In genomic region chr7:100546129-100546867, GRCh38 we compare ENCODE assay signal across 8 cellular contexts. TPM values are rescaled to one million over a fixed set of nuclear protein-coding genes. Genes with fewer than 3 reads are reported as not detected.
A peak's percentile ranks its signal among the peaks of the same experiment; 100 is the strongest.
DNase-seq lines count a peak whose midpoint lies in the region; ATAC-seq and TF ChIP-seq lines count a peak whose summit lies in the region.

No MANE protein-coding gene starts in this region.

- peaks cover 16% of the 10 kb centered on the region; the same call in 1 of the 2 replicates for H3K79me2 ChIP-seq in Loucy (ENCODE audit: insufficient read depth, low read length)

- H3K27me3 Mint-ChIP-seq in nephron progenitor cell (ENCODE audit: low read depth, poor library complexity) = peaks cover 15% of the 10 kb centered on the region

- H3K4me3 ChIP-seq in Loucy (ENCODE audit: low read length, poor library complexity, severe bottlenecking) = no peak overlapping the region
- H3K4me3 ChIP-seq in coronary artery = no peak overlapping the region

- no peaks in the 10 kb centered on the region for H3K9me3 ChIP-seq in Loucy (ENCODE audit: insufficient read depth, low read depth, low read length)

- H3K36me3 ChIP-seq in Loucy (ENCODE audit: insufficient read depth, low read length) = no peaks in the 10 kb centered on the region; the same call in 1 of the 2 replicates

- H3K36me3 Mint-ChIP-seq in nephron progenitor cell (ENCODE audit: low read depth) = peaks cover 8% of the 10 kb centered on the region

- TF ChIP-seq CTCF in Loucy (conservative IDR thresholded peaks at IDR 0.05; ENCODE audit: low read length) (no peak), coronary artery (IDR thresholded peaks at IDR 0.05) (no peak), nephron progenitor cell (IDR thresholded peaks at IDR 0.05) (no peak)

- H3K9me3 Mint-ChIP-seq in nephron progenitor cell = no peaks in the 10 kb centered on the region

- no peaks in the 10 kb centered on the region for H4K20me1 ChIP-seq in Loucy (ENCODE audit: insufficient read depth, low read length, poor library complexity, severe bottlenecking)

- peaks cover 66% of the 10 kb centered on the region for H3K4me1 Mint-ChIP-seq in nephron progenitor cell

- peak overlapping the region; percentile 70 for H3K27ac Mint-ChIP-seq in nephron progenitor cell

- DNase-seq in coronary artery (ENCODE audit: low spot score) (no peak), nephron progenitor cell (no peak), posterior vena cava (ENCODE audit: low spot score) (no peak), NAMALWA (ENCODE audit: low spot score) (no peak), MV-4-11 (lab: John Stamatoyannopoulos, UW) (no peak)
- no peak for DNase-seq in effector CD8-positive, alpha-beta T cell (lab: John Stamatoyannopoulos, UW)

- no peak overlapping the region for H2AFZ ChIP-seq in Loucy (ENCODE audit: low read length)

- peaks cover 47% of the 10 kb centered on the region for H3K4me1 ChIP-seq in Loucy (ENCODE audit: insufficient read depth, low read length, poor library complexity, severe bottlenecking)

- H3K4me2 ChIP-seq in Loucy (ENCODE audit: low read depth, low read length, poor library complexity, severe bottlenecking) = peak overlapping the region; percentile 37

- H3F3A ChIP-seq in Loucy (ENCODE audit: low read depth) = no peaks in the 10 kb centered on the region

- H3K27me3 ChIP-seq in Loucy (ENCODE audit: insufficient read depth, low read length, poor library complexity, severe bottlenecking) = no peaks in the 10 kb centered on the region

- peak overlapping the region; percentile 68 to 95 for H3K27ac ChIP-seq in coronary artery

- peak; percentile 44 for ATAC-seq in GM19035 (IDR thresholded peaks at IDR 0.05; ENCODE audit: unreplicated experiment)

- peak overlapping the region; percentile 24 for H3K9ac ChIP-seq in Loucy (ENCODE audit: low read depth, low read length, poor library complexity, severe bottlenecking)

- H3K4me3 Mint-ChIP-seq in nephron progenitor cell = peak overlapping the region; percentile 22

- intact Hi-C loops in posterior vena cava (cut with DNase I) = no loop called here

- H3K9me2 ChIP-seq in Loucy (replicated peaks; ENCODE audit: low read depth, low read length) = no peaks in the 10 kb centered on the region

RNA-seq across cellular contexts. Expression of gene AGFG2, which starts 7.3 kb away (rescaled TPM):
- 10 to 100 TPM; 18.8 to 20.4 TPM for total RNA-seq in posterior vena cava

RNA-seq across cellular contexts. Expression of gene SAP25, which starts 27.4 kb away (rescaled TPM):
- total RNA-seq in posterior vena cava = 1 to 10 TPM; 2.8 to 5.0 TPM

RNA-seq across cellular contexts. Expression of gene LRCH4, which starts 39.6 kb away (rescaled TPM):
- total RNA-seq in posterior vena cava = 10 to 100 TPM; 28.5 to 30.7 TPM

RNA-seq across cellular contexts. Expression of gene FBXO24, which starts 39.8 kb away (rescaled TPM):
- under 1 TPM; 0.14 to 0.51 TPM for total RNA-seq in posterior vena cava

RNA-seq across cellular contexts. Expression of gene PCOLCE, which starts 55.9 kb away (rescaled TPM):
- total RNA-seq in posterior vena cava = 100 to 1,000 TPM in 1 of 2 donors, 10 to 100 TPM in 1; 79.5 to 230 TPM
